Comparison of ENCODE assay signal across 24 cellular contexts in genomic region chr15:63369296-63369695, GRCh38. TPM values are rescaled to one million over a fixed set of nuclear protein-coding genes. Genes with fewer than 3 reads are reported as not detected.
DNase-seq lines count a peak whose midpoint lies in the region; ATAC-seq and TF ChIP-seq lines count a peak whose summit lies in the region.
"Had no signal": no experiment of that assay in that cellular context is flagged by ENCODE, and none has a peak within 500 bp of the region (broad histone marks: within the 10 kb centered on the region; RNA-seq: fewer than 3 reads in every experiment).

No MANE protein-coding gene starts in this region.

- no peaks in the 10 kb centered on the region for H3K9me3 Mint-ChIP-seq in GM23338
- H3K9me3 Mint-ChIP-seq in activated T-helper 1 cell treated with anti-CD3 and anti-CD28 coated beads, Interleukin-12 subunit alpha, Interleukin-12 subunit beta, Interleukin-2, Interleukin-4 antibody, amounts not matched to agents 30 ng/mL and 10 ng/mL and 1 ng/mL, durations not matched to agents 14 hours and 24 hours and 36 hours, result no peaks in the 10 kb centered on the region
- H3K9me3 Mint-ChIP-seq: activated CD8-positive, alpha-beta T cell treated with anti-CD3 and anti-CD28 coated beads for 36 hours; dendritic cell treated with granulocyte-macrophage colony-stimulating factor and Interleukin-4, amounts not matched to agents 40 ng/mL and 50 ng/mL, for 4 days; stimulated activated naive CD8-positive, alpha-beta T cell treated with anti-CD3 and anti-CD28 coated beads, Interleukin-15, Interleukin-2, amounts not matched to agents 100 ng/mL and 50 ng/mL, for 24 hours; type B pancreatic cell had no signal

- no peak overlapping the region for H3K4me3 Mint-ChIP-seq in GM23338
- H3K4me3 Mint-ChIP-seq in activated T-helper 1 cell treated with anti-CD3 and anti-CD28 coated beads, Interleukin-12 subunit alpha, Interleukin-12 subunit beta, Interleukin-2, Interleukin-4 antibody, amounts not matched to agents 30 ng/mL and 10 ng/mL and 1 ng/mL, durations not matched to agents 14 hours and 24 hours and 36 hours, result no peak overlapping the region
- H3K4me3 Mint-ChIP-seq: activated CD8-positive, alpha-beta T cell treated with anti-CD3 and anti-CD28 coated beads for 36 hours; dendritic cell treated with granulocyte-macrophage colony-stimulating factor and Interleukin-4, amounts not matched to agents 40 ng/mL and 50 ng/mL, for 4 days; stimulated activated naive CD8-positive, alpha-beta T cell treated with anti-CD3 and anti-CD28 coated beads, Interleukin-15, Interleukin-2, amounts not matched to agents 100 ng/mL and 50 ng/mL, for 24 hours; type B pancreatic cell had no signal

- H3K9me2 ChIP-seq in GM23338 (ENCODE audit: insufficient read depth), result no peaks in the 10 kb centered on the region
- H3K9me2 ChIP-seq in OCI-LY7 (ENCODE audit: insufficient read depth, low read length), result no peaks in the 10 kb centered on the region

- ATAC-seq in GM23338, result peak; percentile 48
- ATAC-seq: activated CD8-positive, alpha-beta T cell treated with anti-CD3 and anti-CD28 coated beads for 36 hours had no signal

- no peaks in the 10 kb centered on the region for H3F3A ChIP-seq in GM23338 (replicated peaks; ENCODE audit: low read depth)

- POLR2A ChIA-PET in OCI-LY7 (lab: Charles Lee), result interaction anchor here (0.5 kb wide), 1 partner anchor 514 kb away, joined by 4 read pairs; no protein-coding TSS in a partner anchor

- no peak overlapping the region for H3K4me3 ChIP-seq in GM23338
- H3K4me3 ChIP-seq in OCI-LY7 (ENCODE audit: low read depth, low read length, poor library complexity, severe bottlenecking), result no peak overlapping the region
- no peak overlapping the region for H3K4me3 ChIP-seq in skin epidermis
- H3K4me3 ChIP-seq in tibial nerve, result no peak overlapping the region
- H3K4me3 ChIP-seq: BLaER1 treated with 17β-estradiol and CSF1 and Interleukin-3, amounts not matched to agents 10 nM and 100 nM; PC-9 had no signal

- H3K4me2 ChIP-seq in GM23338 (no peak overlapping the region), OCI-LY7 (ENCODE audit: low read length) (no peak overlapping the region)
- H3K4me2 ChIP-seq: PC-9 had no signal

- CTCF ChIA-PET in OCI-LY7 (lab: Charles Lee; ENCODE audit: unreplicated experiment), result no interaction called here

- 0 out of 2 replicates have a peak overlapping the region, but pooled peaks have one; percentile 24 for H2AFZ ChIP-seq in GM23338
- no peak overlapping the region for H2AFZ ChIP-seq in OCI-LY7 (ENCODE audit: low read length)
- H2AFZ ChIP-seq: PC-9 had no signal

- H3K36me3 Mint-ChIP-seq in GM23338 (ENCODE audit: low read depth), result no peaks in the 10 kb centered on the region
- peaks cover 3% of the 10 kb centered on the region for H3K36me3 Mint-ChIP-seq in activated T-helper 1 cell treated with anti-CD3 and anti-CD28 coated beads, Interleukin-12 subunit alpha, Interleukin-12 subunit beta, Interleukin-2, Interleukin-4 antibody, amounts not matched to agents 30 ng/mL and 10 ng/mL and 1 ng/mL, durations not matched to agents 14 hours and 24 hours and 36 hours (ENCODE audit: low read depth)
- H3K36me3 Mint-ChIP-seq: type B pancreatic cell had no signal

- no TSS peak for BruUV-seq in OCI-LY7 (replicated peaks; lab: Mats Ljungman, UMichigan)

- H3K27ac ChIP-seq in GM23338 (ENCODE audit: low read depth), result peak overlapping the region; percentile 32; the same call in 1 of the 2 replicates
- no peak overlapping the region for H3K27ac ChIP-seq in OCI-LY7 (ENCODE audit: low read depth, low read length, poor library complexity, severe bottlenecking)
- peak overlapping the region; percentile 56 for H3K27ac ChIP-seq in epithelial cell of prostate
- peak overlapping the region in 15 of 21 experiments; percentile 19 to 81 (median 49) for H3K27ac ChIP-seq in skin epidermis
- no peak overlapping the region for H3K27ac ChIP-seq in tibial nerve
- H3K27ac ChIP-seq: BLaER1 treated with 17β-estradiol and CSF1 and Interleukin-3, amounts not matched to agents 10 nM and 100 nM; PC-9 had no signal

- TF ChIP-seq CTCF in GM23338 (conservative IDR thresholded peaks at IDR 0.05; ENCODE audit: low read depth in 2 of 2), result no peak
- no peak for TF ChIP-seq CTCF in OCI-LY7 (conservative IDR thresholded peaks at IDR 0.05; ENCODE audit: low read length)
- no peak for TF ChIP-seq CTCF in tibial nerve (IDR thresholded peaks at IDR 0.05)

- DNase-seq in GM23338 (ENCODE audit: low spot score) (peak; percentile 55), OCI-LY7 (ENCODE audit: low spot score) (peak; percentile 8), epithelial cell of prostate (ENCODE audit: low read depth, low spot score) (no peak), tibial nerve (ENCODE audit: low spot score in 2 of 2) (no peak), foreskin melanocyte (no peak)
- no peak for DNase-seq in activated T-helper 1 cell treated with anti-CD3 and anti-CD28 coated beads, Interleukin-12 subunit alpha, Interleukin-12 subunit beta, Interleukin-2, Interleukin-4 antibody, amounts not matched to agents 30 ng/mL and 10 ng/mL and 1 ng/mL, durations not matched to agents 14 hours and 24 hours and 36 hours (ENCODE audit: low spot score)
- no peak for DNase-seq in stimulated activated CD4-positive, alpha-beta T cell treated with anti-CD3 and anti-CD28 coated beads, Interleukin-1b, Interleukin-23, amount 100 ng/mL, for 48 hours
- DNase-seq: ACHN; activated CD4-positive, CD25-positive, alpha-beta regulatory T cell treated with anti-CD3 and anti-CD28 coated beads, Interleukin-2, amount 50 U/mL, for 72 hours; activated CD8-positive, alpha-beta T cell treated with anti-CD3 and anti-CD28 coated beads for 36 hours; activated T-cell treated with anti-CD3 and anti-CD28 coated beads for 4 hours; Caco-2; hippocampal formation; MV-4-11; NCI-H1694; NCI-H2227 treated with DMSO at 0.1 percent for 48 hours; PC-9; SHP77 treated with DMSO at 0.1 percent for 48 hours; stimulated activated CD4-positive, alpha-beta T cell treated with anti-CD3 and anti-CD28 coated beads, Interleukin-4, amount 100 ng/mL, for 4 hours had no signal

- no peaks in the 10 kb centered on the region for H3K79me2 ChIP-seq in GM23338 (replicated peaks; ENCODE audit: insufficient read depth)
- H3K79me2 ChIP-seq in OCI-LY7 (ENCODE audit: insufficient read depth, low read depth, low read length), result no peaks in the 10 kb centered on the region

- intact Hi-C loops in OCI-LY7 (cut with micrococcal nuclease; ENCODE audit: unreplicated experiment), result no loop called here
- intact Hi-C loops in activated T-helper 1 cell treated with anti-CD3 and anti-CD28 coated beads, Interleukin-12 subunit alpha, Interleukin-12 subunit beta, Interleukin-2, Interleukin-4 antibody, amounts not matched to agents 30 ng/mL and 10 ng/mL and 1 ng/mL, durations not matched to agents 14 hours and 24 hours and 36 hours (cut with micrococcal nuclease), result no loop called here

- peaks cover 26% of the 10 kb centered on the region for H3K4me1 Mint-ChIP-seq in GM23338
- H3K4me1 Mint-ChIP-seq in activated T-helper 1 cell treated with anti-CD3 and anti-CD28 coated beads, Interleukin-12 subunit alpha, Interleukin-12 subunit beta, Interleukin-2, Interleukin-4 antibody, amounts not matched to agents 30 ng/mL and 10 ng/mL and 1 ng/mL, durations not matched to agents 14 hours and 24 hours and 36 hours (ENCODE audit: low read depth), result peaks cover 16% of the 10 kb centered on the region

- TF ChIP-seq POLR2A in tibial nerve (IDR thresholded peaks at IDR 0.05), result no peak

- H3K4me1 ChIP-seq in GM23338 (ENCODE audit: insufficient read depth) (peaks cover 17% of the 10 kb centered on the region; the same call in 1 of the 2 replicates), OCI-LY7 (ENCODE audit: insufficient read depth, low read length, poor library complexity, severe bottlenecking) (no peaks in the 10 kb centered on the region), tibial nerve (peaks cover 0 to 11% (median under 1%) of the 10 kb centered on the region in 4 donors)
- H3K4me1 ChIP-seq: Caco-2 had no signal

- peaks cover 7% of the 10 kb centered on the region for H3K27me3 Mint-ChIP-seq in GM23338 (ENCODE audit: insufficient read depth, low read depth, poor library complexity)
- H3K27me3 Mint-ChIP-seq in activated T-helper 1 cell treated with anti-CD3 and anti-CD28 coated beads, Interleukin-12 subunit alpha, Interleukin-12 subunit beta, Interleukin-2, Interleukin-4 antibody, amounts not matched to agents 30 ng/mL and 10 ng/mL and 1 ng/mL, durations not matched to agents 14 hours and 24 hours and 36 hours (ENCODE audit: insufficient read depth), result peaks cover 5% of the 10 kb centered on the region
- H3K27me3 Mint-ChIP-seq: activated CD8-positive, alpha-beta T cell treated with anti-CD3 and anti-CD28 coated beads for 36 hours; stimulated activated naive CD8-positive, alpha-beta T cell treated with anti-CD3 and anti-CD28 coated beads, Interleukin-15, Interleukin-2, amounts not matched to agents 100 ng/mL and 50 ng/mL, for 24 hours had no signal

- H3K9me3 ChIP-seq in OCI-LY7 (ENCODE audit: low read length) (no peaks in the 10 kb centered on the region), tibial nerve (no peaks in the 10 kb centered on the region)
- H3K9me3 ChIP-seq: BLaER1 treated with 17β-estradiol and CSF1 and Interleukin-3, amounts not matched to agents 10 nM and 100 nM; Caco-2 had no signal

- no peak overlapping the region for H3K27ac Mint-ChIP-seq in GM23338
- H3K27ac Mint-ChIP-seq in activated T-helper 1 cell treated with anti-CD3 and anti-CD28 coated beads, Interleukin-12 subunit alpha, Interleukin-12 subunit beta, Interleukin-2, Interleukin-4 antibody, amounts not matched to agents 30 ng/mL and 10 ng/mL and 1 ng/mL, durations not matched to agents 14 hours and 24 hours and 36 hours, result no peak overlapping the region
- H3K27ac Mint-ChIP-seq: activated CD8-positive, alpha-beta T cell treated with anti-CD3 and anti-CD28 coated beads for 36 hours; dendritic cell treated with granulocyte-macrophage colony-stimulating factor and Interleukin-4, amounts not matched to agents 40 ng/mL and 50 ng/mL, for 4 days; stimulated activated naive CD8-positive, alpha-beta T cell treated with anti-CD3 and anti-CD28 coated beads, Interleukin-15, Interleukin-2, amounts not matched to agents 100 ng/mL and 50 ng/mL, for 24 hours; type B pancreatic cell had no signal

- WGBS in tibial nerve, 2 donors, result 89 to 90% methylated on average over 3 of the region's 3 CpGs

- TF ChIP-seq EP300 in tibial nerve (IDR thresholded peaks at IDR 0.05), result no peak

- H3K36me3 ChIP-seq in GM23338 (ENCODE audit: insufficient read depth) (no peaks in the 10 kb centered on the region), OCI-LY7 (ENCODE audit: insufficient read depth, low read length) (no peaks in the 10 kb centered on the region), tibial nerve (no peaks in the 10 kb centered on the region)
- H3K36me3 ChIP-seq: BLaER1 treated with 17β-estradiol and CSF1 and Interleukin-3, amounts not matched to agents 10 nM and 100 nM had no signal

- H3K27me3 ChIP-seq in GM23338 (ENCODE audit: insufficient read depth), result no peaks in the 10 kb centered on the region
- no peaks in the 10 kb centered on the region for H3K27me3 ChIP-seq in tibial nerve
- H3K27me3 ChIP-seq: BLaER1 treated with 17β-estradiol and CSF1 and Interleukin-3, amounts not matched to agents 10 nM and 100 nM had no signal

- H4K20me1 ChIP-seq in GM23338 (replicated peaks; ENCODE audit: insufficient read depth), result no peaks in the 10 kb centered on the region
- H4K20me1 ChIP-seq in OCI-LY7 (ENCODE audit: insufficient read depth, low read length), result no peaks in the 10 kb centered on the region
- H4K20me1 ChIP-seq: BLaER1 treated with 17β-estradiol and CSF1 and Interleukin-3, amounts not matched to agents 10 nM and 100 nM had no signal

RNA-seq across cellular contexts. Expression of gene CA12, which starts 12.3 kb away (rescaled TPM):
- 2.9 and 5.2 TPM in 2 replicates for total RNA-seq in GM23338 (2014; rRNA removed; shearing (Covaris generic))
- 2.7 and 2.9 TPM in 2 replicates for polyA plus RNA-seq in GM23338 (2016; fragmentation: Nextera tagmentation; extraction: Ambion mirVana)
- not detected in 2 replicates for total RNA-seq in OCI-LY7 (2014; rRNA removed; shearing (Covaris generic))
- total RNA-seq in OCI-LY7 (2022), result not detected in 2 replicates
- 1 to 10 TPM in 2 of 4 donors, under 1 TPM in 2; 0.22 to 2.5 (median 1.1) TPM for total RNA-seq in tibial nerve
- total RNA-seq in activated T-helper 1 cell treated with anti-CD3 and anti-CD28 coated beads, Interleukin-12 subunit alpha, Interleukin-12 subunit beta, Interleukin-2, Interleukin-4 antibody, amounts not matched to agents 30 ng/mL and 10 ng/mL and 1 ng/mL, durations not matched to agents 14 hours and 24 hours and 36 hours, result 0.29 and 0.36 TPM in 2 replicates

Comparison
In these comparisons a context has a peak if more than half of its experiments do, and no peak if none do; other contexts are left out.
1. DNase-seq: peak in GM23338 (single experiment) and OCI-LY7 (single experiment); none in epithelial cell of prostate (single experiment), tibial nerve (0 of 2), activated T-helper 1 cell treated with anti-CD3 and anti-CD28 coated beads, Interleukin-12 subunit alpha, Interleukin-12 subunit beta, Interleukin-2, Interleukin-4 antibody, amounts not matched to agents 30 ng/mL and 10 ng/mL and 1 ng/mL, durations not matched to agents 14 hours and 24 hours and 36 hours (single experiment), foreskin melanocyte (single experiment) and stimulated activated CD4-positive, alpha-beta T cell treated with anti-CD3 and anti-CD28 coated beads, Interleukin-1b, Interleukin-23, amount 100 ng/mL, for 48 hours (single experiment).
2. H3K27ac ChIP-seq: peak in GM23338 (single experiment), epithelial cell of prostate (single experiment) and skin epidermis (15 of 21); none in OCI-LY7 (single experiment) and tibial nerve (0 of 4).